8 cellular contexts compared by ENCODE assay signal in the genomic region with DNA sequence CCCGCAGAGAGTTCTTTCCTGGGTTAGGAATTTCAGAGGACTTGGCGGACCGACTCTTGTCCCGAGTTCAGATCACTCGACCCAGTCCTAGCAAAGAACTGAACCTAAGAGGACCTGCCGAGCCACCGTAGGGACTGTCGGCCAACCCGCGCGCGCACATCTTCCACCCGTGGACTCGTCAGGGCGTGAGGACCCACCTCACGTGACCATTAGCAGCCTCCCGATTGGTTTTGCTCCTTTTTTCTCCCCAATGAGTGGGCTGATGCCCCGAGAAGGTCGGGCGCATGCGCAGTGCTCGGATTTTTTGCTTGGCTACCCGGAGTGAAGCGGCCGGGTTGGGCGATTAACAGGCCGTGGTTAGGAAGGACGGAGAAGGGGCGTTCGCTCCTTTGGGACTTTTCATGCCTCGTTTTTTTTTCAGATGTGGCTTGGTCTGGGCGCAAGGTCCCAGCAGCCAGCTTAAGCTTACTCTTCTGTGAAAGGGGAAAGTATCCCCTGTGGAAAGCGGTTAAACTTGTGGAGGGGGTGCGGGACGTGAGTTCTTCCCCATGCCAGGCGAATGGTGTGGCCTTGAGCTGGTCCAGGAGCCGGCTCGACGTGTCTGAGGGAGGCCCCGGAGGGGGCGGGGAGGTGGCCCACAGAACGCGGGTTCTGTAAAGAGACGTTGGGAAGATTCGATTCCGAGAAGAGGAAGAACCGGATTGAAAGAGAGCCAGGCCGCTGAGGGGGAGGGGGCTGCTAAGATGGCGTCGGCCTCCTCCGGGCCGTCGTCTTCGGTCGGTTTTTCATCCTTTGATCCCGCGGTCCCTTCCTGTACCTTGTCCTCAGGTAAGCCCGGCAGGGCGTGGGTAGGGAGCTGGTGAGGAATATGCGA. TPM values are rescaled to one million over a fixed set of nuclear protein-coding genes. Genes with fewer than 3 reads are reported as not detected.
DNase-seq lines count a peak whose midpoint lies in the region; ATAC-seq and TF ChIP-seq lines count a peak whose summit lies in the region.

A gene with protein sequence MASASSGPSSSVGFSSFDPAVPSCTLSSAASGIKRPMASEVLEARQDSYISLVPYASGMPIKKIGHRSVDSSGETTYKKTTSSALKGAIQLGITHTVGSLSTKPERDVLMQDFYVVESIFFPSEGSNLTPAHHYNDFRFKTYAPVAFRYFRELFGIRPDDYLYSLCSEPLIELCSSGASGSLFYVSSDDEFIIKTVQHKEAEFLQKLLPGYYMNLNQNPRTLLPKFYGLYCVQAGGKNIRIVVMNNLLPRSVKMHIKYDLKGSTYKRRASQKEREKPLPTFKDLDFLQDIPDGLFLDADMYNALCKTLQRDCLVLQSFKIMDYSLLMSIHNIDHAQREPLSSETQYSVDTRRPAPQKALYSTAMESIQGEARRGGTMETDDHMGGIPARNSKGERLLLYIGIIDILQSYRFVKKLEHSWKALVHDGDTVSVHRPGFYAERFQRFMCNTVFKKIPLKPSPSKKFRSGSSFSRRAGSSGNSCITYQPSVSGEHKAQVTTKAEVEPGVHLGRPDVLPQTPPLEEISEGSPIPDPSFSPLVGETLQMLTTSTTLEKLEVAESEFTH (plus strand): TSS at position 299 of the 874 bp plus-strand sequence. CDS start 445 bp downstream, at position 744.

- BruUV-seq in A673 (replicated peaks; lab: Mats Ljungman, UMichigan) = TSS peak; percentile 68

- CTCF ChIA-PET in A673 (lab: Charles Lee) = interaction anchor here (0.6 kb wide), 1 partner anchor 205 kb away, joined by 4 read pairs; no protein-coding TSS in a partner anchor

- intact Hi-C loops in A673 (cut with micrococcal nuclease; ENCODE audit: unreplicated experiment) = loop anchor here (1.0 kb wide), 1 partner anchor 53 kb away; no protein-coding TSS in a partner anchor
- intact Hi-C loops in breast epithelium (cut with DNase I; ENCODE audit: low total_unique reads) = no loop called here

- TF ChIP-seq CTCF in A673 (conservative IDR thresholded peaks at IDR 0.05; ENCODE audit: low read depth, low read length) (no peak), VCaP (conservative IDR thresholded peaks at IDR 0.05) (no peak), breast epithelium (IDR thresholded peaks at IDR 0.05) (no peak)

- H3K4me3 ChIP-seq in A673 (ENCODE audit: low read depth, low read length, poor library complexity, severe bottlenecking) = peak within 1 kb of the TSS; percentile 68
- H3K4me3 ChIP-seq in breast epithelium = peak within 1 kb of the TSS; percentile 65 to 85 (median 82)
- peak within 1 kb of the TSS; percentile 100 for H3K4me3 ChIP-seq in iPS-18c (ENCODE audit: insufficient read depth, low read depth, low read length)
- peak within 1 kb of the TSS; percentile 96 to 99 (median 99) for H3K4me3 ChIP-seq in skeletal muscle tissue (ENCODE audit: low read length in 3 of 3)

- H3K27me3 ChIP-seq in A673 (replicated peaks; ENCODE audit: insufficient read depth, low read depth, low read length, poor library complexity) (no peaks in the 10 kb centered on the region), breast epithelium (no peaks in the 10 kb centered on the region), skeletal muscle tissue (ENCODE audit: control insufficient read depth in 3 of 3, insufficient read depth in 3 of 3, low read length in 3 of 3) (no peaks in the 10 kb centered on the region)

- H3K9me3 ChIP-seq in A673 (ENCODE audit: low read depth, low read length, poor library complexity, severe bottlenecking) = no peaks in the 10 kb centered on the region
- H3K9me3 ChIP-seq in breast epithelium = no peaks in the 10 kb centered on the region
- H3K9me3 ChIP-seq in iPS-18c (ENCODE audit: control insufficient read depth, insufficient read depth, low read length) = no peaks in the 10 kb centered on the region
- H3K9me3 ChIP-seq in skeletal muscle tissue (ENCODE audit: control insufficient read depth in 3 of 3, low read length in 3 of 3) = no peaks in the 10 kb centered on the region

- peak; percentile 83 for TF ChIP-seq POLR2A in breast epithelium (IDR thresholded peaks at IDR 0.05)

- H3K36me3 ChIP-seq in A673 (ENCODE audit: insufficient read depth, low read length, poor library complexity, severe bottlenecking) = peaks cover 20% of the 10 kb centered on the region
- H3K36me3 ChIP-seq in breast epithelium = no peaks in the 10 kb centered on the region
- H3K36me3 ChIP-seq in skeletal muscle tissue (ENCODE audit: control insufficient read depth in 3 of 3, insufficient read depth in 3 of 3, low read length in 3 of 3) = peaks cover 0 to 6% (median 0%) of the 10 kb centered on the region in 3 donors

- ATAC-seq in GM18868 (IDR thresholded peaks at IDR 0.05; ENCODE audit: unreplicated experiment) (peak; percentile 79), HG03108 (IDR thresholded peaks at IDR 0.05; ENCODE audit: unreplicated experiment) (peak; percentile 90)

- POLR2A ChIA-PET in A673 (lab: Charles Lee; ENCODE audit: low non-redundant PET) = no interaction called here

- peak within 1 kb of the TSS; percentile 96 to 98 (median 96) for H3K9ac ChIP-seq in skeletal muscle tissue (ENCODE audit: low read depth in 1 of 3, low read length in 3 of 3)

- H3K4me1 ChIP-seq in A673 (ENCODE audit: insufficient read depth, low read length, poor library complexity, severe bottlenecking) (peaks cover 6% of the 10 kb centered on the region), breast epithelium (peaks cover 0 to 9% of the 10 kb centered on the region in 2 donors), skeletal muscle tissue (ENCODE audit: control insufficient read depth in 3 of 3, insufficient read depth in 3 of 3, low read length in 3 of 3) (peaks cover 20 to 29% (median 27%) of the 10 kb centered on the region in 3 donors)

- peak within 1 kb of the TSS; percentile 90 for H3K27ac ChIP-seq in A673 (ENCODE audit: low read depth, low read length, poor library complexity, severe bottlenecking)
- H3K27ac ChIP-seq in VCaP = peak within 1 kb of the TSS; percentile 93
- peak within 1 kb of the TSS; percentile 92 to 96 for H3K27ac ChIP-seq in breast epithelium
- peak within 1 kb of the TSS; percentile 98 for H3K27ac ChIP-seq in skeletal muscle tissue (ENCODE audit: low read depth, low read length)

- DNase-seq in A673 (ENCODE audit: low spot score) (peak; percentile 99), NCI-H2196 treated with DMSO at 0.1 percent for 48 hours (lab: John Stamatoyannopoulos, UW; ENCODE audit: unreplicated experiment) (peak; percentile 96), breast epithelium (ENCODE audit: low spot score in 2 of 2) (peak; percentile 98 to 99)

RNA-seq across cellular contexts. Expression of the gene that starts here (rescaled TPM):
- total RNA-seq in A673 (2021) = 109 and 115 TPM in 2 replicates
- 10 to 100 TPM; 38.1 to 87.2 (median 61.6) TPM for total RNA-seq in breast epithelium
- 51.7 TPM for total RNA-seq in skeletal muscle tissue

Comparison
In these comparisons a context has a peak if more than half of its experiments do, and no peak if none do; other contexts are left out.
1. Peak in every context shown above with its lines: DNase-seq, ATAC-seq, H3K4me3 ChIP-seq and H3K27ac ChIP-seq.